14 cellular contexts compared by ENCODE assay signal in genomic region chr19:883661-884211, GRCh38. TPM values are rescaled to one million over a fixed set of nuclear protein-coding genes. Genes with fewer than 3 reads are reported as not detected.
DNase-seq lines count a peak whose midpoint lies in the region; ATAC-seq and TF ChIP-seq lines count a peak whose summit lies in the region.
"Had no signal": no experiment of that assay in that cellular context is flagged by ENCODE, and none has a peak within 500 bp of the region (broad histone marks: within the 10 kb centered on the region; RNA-seq: fewer than 3 reads in every experiment).

No MANE protein-coding gene starts in this region.

- H2AK9ac ChIP-seq in IMR-90 (replicated peaks; ENCODE audit: low read depth, low read length, poor library complexity) = no peak overlapping the region

- peaks cover 7 to 19% of the 10 kb centered on the region in 2 experiments; a peak in 3 of 4 replicates for H3K79me1 ChIP-seq in IMR-90 (ENCODE audit: low read depth in 1 of 2, low read length in 2 of 2)

- no peak overlapping the region for H3K23ac ChIP-seq in IMR-90 (ENCODE audit: low read depth, low read length)

- no peak overlapping the region for H3K9ac ChIP-seq in IMR-90 (ENCODE audit: low read depth, low read length)

- H2AFZ ChIP-seq in IMR-90 (replicated peaks; ENCODE audit: low read length, poor library complexity) = peak overlapping the region; percentile 33

- no peak overlapping the region for H3K56ac ChIP-seq in IMR-90 (ENCODE audit: extremely low read depth, insufficient read depth, low read length)

- no peaks in the 10 kb centered on the region for H3K9me1 ChIP-seq in IMR-90 (ENCODE audit: insufficient read depth, low read length)

- H3K18ac ChIP-seq in IMR-90 (ENCODE audit: low read depth, low read length) = no peak overlapping the region

- no peak for TF ChIP-seq POLR2A in IMR-90 (IDR thresholded peaks at IDR 0.05; ENCODE audit: low read depth, low read length)
- no peak for TF ChIP-seq POLR2A in suprapubic skin (IDR thresholded peaks at IDR 0.05)

- dilution Hi-C loops in IMR-90 (cut with HindIII; ENCODE audit: low sequenced_read_pairs, unreplicated experiment) = no loop called here

- intact Hi-C loops in IMR-90 (cut with micrococcal nuclease) = no loop called here

- CTCF ChIA-PET in IMR-90 (lab: Yijun Ruan, JAX) = no interaction called here

- no peak overlapping the region for H2AK5ac ChIP-seq in IMR-90 (ENCODE audit: low read depth, low read length)

- H3K36me3 ChIP-seq in IMR-90 (ENCODE audit: control insufficient read depth, insufficient read depth, low read length) (peaks cover 74% of the 10 kb centered on the region), suprapubic skin (peaks cover 91% of the 10 kb centered on the region)

- in situ Hi-C loops in IMR-90 (cut with MboI; ENCODE audit: low sequenced_read_pairs) (no loop called here), KBM-7 (cut with MboI; ENCODE audit: low pct_unique_long_range_greater_than_20kb, low sequenced_read_pairs) (no loop called here)

- H3K14ac ChIP-seq in IMR-90 (replicated peaks; ENCODE audit: low read depth, low read length) = no peak overlapping the region

- H3K9me3 ChIP-seq in IMR-90 (ENCODE audit: control insufficient read depth, insufficient read depth, low read length) = no peaks in the 10 kb centered on the region
- H3K9me3 ChIP-seq in suprapubic skin = no peaks in the 10 kb centered on the region

- no peak overlapping the region for H2BK15ac ChIP-seq in IMR-90 (ENCODE audit: low read depth, low read length)

- TF ChIP-seq CTCF in IMR-90 (conservative IDR thresholded peaks at IDR 0.05; ENCODE audit: low read depth, low read length) (no peak), epithelial cell of esophagus (IDR thresholded peaks at IDR 0.05; ENCODE audit: insufficient read depth, low read depth, low read length, missing control alignments) (peak; percentile 59), suprapubic skin (IDR thresholded peaks at IDR 0.05) (no peak)

- no peak overlapping the region for H4K5ac ChIP-seq in IMR-90 (ENCODE audit: low read depth, low read length)

- ATAC-seq in IMR-90 (ENCODE audit: low read depth) = no peak; the same call in 1 of the 2 replicates
- no peak for ATAC-seq in GM19452 (IDR thresholded peaks at IDR 0.05; ENCODE audit: unreplicated experiment)

- no peak overlapping the region for H4K91ac ChIP-seq in IMR-90 (ENCODE audit: insufficient read depth, low read depth, low read length)

- POLR2A ChIA-PET in IMR-90 (lab: Charles Lee; ENCODE audit: unreplicated experiment) = no interaction called here

- no peak overlapping the region for H2BK120ac ChIP-seq in IMR-90 (ENCODE audit: low read depth, low read length)

- no TSS peak for BruUV-seq in IMR-90 (replicated peaks; lab: Mats Ljungman, UMichigan)

- no peak overlapping the region for H4K8ac ChIP-seq in IMR-90 (ENCODE audit: low read depth in 2 of 2, low read length in 2 of 2)

- TF ChIP-seq RAD21 in IMR-90 (IDR thresholded peaks at IDR 0.05; ENCODE audit: low read length) = no peak

- H3K27ac ChIP-seq in IMR-90 (ENCODE audit: insufficient read depth, low read length) (no peak overlapping the region), suprapubic skin (no peak overlapping the region)
- H3K27ac ChIP-seq: brain microvascular endothelial cell, skin epidermis had no signal

- no peak overlapping the region for H3K4me2 ChIP-seq in IMR-90 (ENCODE audit: low read depth, low read length)

- WGBS in IMR-90 (ENCODE audit: extremely low coverage in 2 of 2, insufficient read length in 1 of 2), 2 experiments = 96% methylated on average over 17 of the region's 22 CpGs; no CpG with 5 or more reads in 1 of the 2 experiments
- WGBS in suprapubic skin = 87% methylated on average over 22 of the region's 22 CpGs

- H4K20me1 ChIP-seq in IMR-90 (ENCODE audit: insufficient read depth, low read length) = peaks cover 6% of the 10 kb centered on the region

- no peak overlapping the region for H3K4me3 ChIP-seq in IMR-90 (ENCODE audit: insufficient read depth, low read depth, low read length)
- H3K4me3 ChIP-seq in epithelial cell of esophagus (ENCODE audit: low read length) = no peak overlapping the region
- H3K4me3 ChIP-seq in suprapubic skin = no peak overlapping the region
- H3K4me3 ChIP-seq: skin epidermis had no signal

- H2BK20ac ChIP-seq in IMR-90 (ENCODE audit: low read depth, low read length) = no peak overlapping the region

- DNase-seq in A172 (ENCODE audit: low spot score) (peak; percentile 90), IMR-90 (no peak), epithelial cell of esophagus (ENCODE audit: low read depth) (peak; percentile 89), suprapubic skin (ENCODE audit: low spot score in 2 of 2) (no peak), KBM-7 (no peak)
- DNase-seq: brain microvascular endothelial cell, GOT3, Karpas-422, NCI-H446 treated with DMSO at 0.1 percent for 48 hours, SHP77 treated with DMSO at 0.1 percent for 48 hours had no signal

- H3K27me3 ChIP-seq in IMR-90 (ENCODE audit: control insufficient read depth, insufficient read depth, low read length) = no peaks in the 10 kb centered on the region
- H3K27me3 ChIP-seq in suprapubic skin = no peaks in the 10 kb centered on the region
- H3K27me3 ChIP-seq: brain microvascular endothelial cell had no signal

- H3K4me1 ChIP-seq in IMR-90 (ENCODE audit: control insufficient read depth, insufficient read depth, low read length) = no peaks in the 10 kb centered on the region
- H3K4me1 ChIP-seq in suprapubic skin = no peaks in the 10 kb centered on the region

- no peak for TF ChIP-seq EP300 in suprapubic skin (IDR thresholded peaks at IDR 0.05)

- no peak overlapping the region for H3K4ac ChIP-seq in IMR-90 (ENCODE audit: low read depth, low read length)

- no peak overlapping the region for H2BK5ac ChIP-seq in IMR-90 (ENCODE audit: low read depth, low read length, poor library complexity, severe bottlenecking)

TF ChIP-seq in IMR-90, 13 proteins besides CTCF, POLR2A, EP300 and RAD21 (continues in another document):
- TF ChIP-seq ELK1 (IDR thresholded peaks at IDR 0.05; ENCODE audit: borderline replicate concordance, low read depth, low read length) (no peak), MXI1 (IDR thresholded peaks at IDR 0.05; ENCODE audit: borderline replicate concordance, low read depth, low read length) (no peak), CEBPB (IDR thresholded peaks at IDR 0.05; ENCODE audit: low read depth, low read length) (no peak), MAFK (IDR thresholded peaks at IDR 0.05; ENCODE audit: low read depth, low read length) (no peak), FOS (IDR thresholded peaks at IDR 0.05; ENCODE audit: low read depth, low read length) (no peak), RCOR1 (IDR thresholded peaks at IDR 0.05; ENCODE audit: insufficient replicate concordance, low read length) (no peak), NFE2L2 (IDR thresholded peaks at IDR 0.05; ENCODE audit: low read depth, low read length) (no peak), CHD1 (IDR thresholded peaks at IDR 0.05; ENCODE audit: low read depth, low read length) (no peak), USF2 (IDR thresholded peaks at IDR 0.05; ENCODE audit: low read depth, low read length) (no peak)

RNA-seq across cellular contexts. Expression of gene MED16, which starts 9.3 kb away (rescaled TPM):
- 15.2 and 17.2 TPM in 2 replicates for total RNA-seq in A172 (2014; rRNA removed; shearing (Covaris generic))
- 8.1 and 15.3 TPM in 2 replicates for total RNA-seq in IMR-90 (2012; rRNA removed)
- 40.2 and 49.0 TPM in 2 replicates for polyA plus RNA-seq in IMR-90 (2012; rRNA removed)
- 38.6 and 59.2 TPM in 2 replicates for polyA plus RNA-seq in IMR-90 (2012; cell fraction: cytosol; rRNA removed)
- polyA plus RNA-seq in IMR-90 (2012; cell fraction: nucleus; rRNA removed; ENCODE audit: low replicate concordance) = 38.3 and 110 TPM in 2 replicates
- 10 to 100 TPM; 45.1 to 63.9 (median 57.0) TPM for total RNA-seq in suprapubic skin

RNA-seq across cellular contexts. Expression of gene RNU6-9, which starts 9.5 kb away (rescaled TPM):
- not detected in 2 replicates for total RNA-seq in A172 (2014; rRNA removed; shearing (Covaris generic))
- not detected in 2 replicates for total RNA-seq in IMR-90 (2012; rRNA removed)
- not detected in 2 replicates for polyA plus RNA-seq in IMR-90 (2012; rRNA removed)
- not detected in 2 replicates for polyA plus RNA-seq in IMR-90 (2012; cell fraction: cytosol; rRNA removed)
- polyA plus RNA-seq in IMR-90 (2012; cell fraction: nucleus; rRNA removed; ENCODE audit: low replicate concordance) = not detected in 2 replicates
- not detected for total RNA-seq in suprapubic skin
- total RNA-seq: activated T-helper 2 cell treated with anti-CD3 and anti-CD28 coated beads, Interferon-gamma antibody, Interleukin-2, Interleukin-4, amounts not matched to agents 10 μg/mL and 5 μg/mL and 100 μg/mL, durations not matched to agents 14 hours and 24 hours and 36 hours; natural killer cell treated with Interleukin-12 subunit alpha and Interleukin-12 subunit beta and Interleukin-15 and Interleukin-18, amount 100 ng/mL, for 72 hours had no signal

RNA-seq across cellular contexts. Expression of gene CFD, which starts 24.3 kb away (rescaled TPM):
- total RNA-seq in A172 (2014; rRNA removed; shearing (Covaris generic)) = 14.4 and 16.2 TPM in 2 replicates
- total RNA-seq in IMR-90 (2012; rRNA removed) (1.1 and 1.4 TPM in 2 replicates), suprapubic skin (100 to 1,000 TPM; 195 to 332 (median 294) TPM)
- 2.8 and 3.8 TPM in 2 replicates for polyA plus RNA-seq in IMR-90 (2012; rRNA removed)
- 5.2 and 11.5 TPM in 2 replicates for polyA plus RNA-seq in IMR-90 (2012; cell fraction: cytosol; rRNA removed)
- 1.6 and 5.5 TPM in 2 replicates for polyA plus RNA-seq in IMR-90 (2012; cell fraction: nucleus; rRNA removed; ENCODE audit: low replicate concordance)

RNA-seq across cellular contexts. Expression of gene R3HDM4, which starts 29.3 kb away (rescaled TPM):
- total RNA-seq in A172 (2014; rRNA removed; shearing (Covaris generic)) = 23.0 and 29.7 TPM in 2 replicates
- total RNA-seq in IMR-90 (2012; rRNA removed) (8.9 and 9.0 TPM in 2 replicates), suprapubic skin (10 to 100 TPM; 41.3 to 58.3 (median 51.2) TPM)
- 51.5 and 52.5 TPM in 2 replicates for polyA plus RNA-seq in IMR-90 (2012; rRNA removed)
- polyA plus RNA-seq in IMR-90 (2012; cell fraction: cytosol; rRNA removed) = 36.9 and 69.3 TPM in 2 replicates
- 60.4 and 87.8 TPM in 2 replicates for polyA plus RNA-seq in IMR-90 (2012; cell fraction: nucleus; rRNA removed; ENCODE audit: low replicate concordance)

RNA-seq across cellular contexts. Expression of gene ELANE, which starts 31.6 kb away (rescaled TPM):
- not detected in 2 replicates for total RNA-seq in A172 (2014; rRNA removed; shearing (Covaris generic))
- total RNA-seq in IMR-90 (2012; rRNA removed) (not detected in 2 replicates), suprapubic skin (under 1 TPM in 1 of 4 donors, not detected in 3; 0.79 TPM)
- 0.24 and 0.27 TPM in 2 replicates for polyA plus RNA-seq in IMR-90 (2012; rRNA removed)
- polyA plus RNA-seq in IMR-90 (2012; cell fraction: cytosol; rRNA removed) = 0.10 and 0.21 TPM in 2 replicates
- 1.5 and 1.6 TPM in 2 replicates for polyA plus RNA-seq in IMR-90 (2012; cell fraction: nucleus; rRNA removed; ENCODE audit: low replicate concordance)
- total RNA-seq: activated T-helper 2 cell treated with anti-CD3 and anti-CD28 coated beads, Interferon-gamma antibody, Interleukin-2, Interleukin-4, amounts not matched to agents 10 μg/mL and 5 μg/mL and 100 μg/mL, durations not matched to agents 14 hours and 24 hours and 36 hours; natural killer cell treated with Interleukin-12 subunit alpha and Interleukin-12 subunit beta and Interleukin-15 and Interleukin-18, amount 100 ng/mL, for 72 hours had no signal

Comparison
In these comparisons a context has a peak if more than half of its experiments do, and no peak if none do; other contexts are left out.
1. DNase-seq: peak in A172 (single experiment) and epithelial cell of esophagus (single experiment); none in IMR-90 (single experiment), suprapubic skin (0 of 2) and KBM-7 (single experiment).
2. RNA of gene CFD, which starts 24.3 kb away (total RNA-seq): 195 to 332 TPM in suprapubic skin; 14.4 to 16.2 TPM in A172 and 1.1 to 1.4 TPM in IMR-90; every median in the first group is over 10 times any median in the second.